In genomic region chr1:212514056-212514614, GRCh38 we compare ENCODE assay signal across 8 cellular contexts.
DNase-seq lines count a peak whose midpoint lies in the region; ATAC-seq and TF ChIP-seq lines count a peak whose summit lies in the region.

No MANE protein-coding gene starts in this region.

- ATAC-seq in GM23338 (peak; percentile 49), GM21723 (IDR thresholded peaks at IDR 0.05; ENCODE audit: unreplicated experiment) (no peak), GM18520 (IDR thresholded peaks at IDR 0.05; ENCODE audit: unreplicated experiment) (no peak)
- ATAC-seq in activated T-cell treated with anti-CD3 and anti-CD28 coated beads, Interleukin-2, amount 50 U/mL, for 72 hours (replicated peaks in 1 of 2) = peak; percentile 28 to 51

- H4K20me1 ChIP-seq in GM23338 (replicated peaks; ENCODE audit: insufficient read depth) = no peaks in the 10 kb centered on the region

- WGBS in thyroid gland, 2 donors = 13% methylated on average over 9 to 10 of the region's 25 CpGs

- in situ Hi-C loops in ACHN (cut with HindIII; ENCODE audit: low pct_ligation_motif_present, low pct_unique_long_range_greater_than_20kb, low sequenced_read_pairs) = no loop called here

- intact Hi-C loops in thyroid gland (cut with DNase I) = no loop called here

- no peaks in the 10 kb centered on the region for H3K79me2 ChIP-seq in GM23338 (replicated peaks; ENCODE audit: insufficient read depth)

- H3K9me3 Mint-ChIP-seq in GM23338 = no peaks in the 10 kb centered on the region
- no peaks in the 10 kb centered on the region for H3K9me3 Mint-ChIP-seq in activated T-cell treated with anti-CD3 and anti-CD28 coated beads, Interleukin-2, amount 50 U/mL, for 72 hours

- H3K4me2 ChIP-seq in GM23338 = peak overlapping the region; percentile 76

- H3K4me1 Mint-ChIP-seq in GM23338 = peaks cover 15% of the 10 kb centered on the region
- peaks cover 9% of the 10 kb centered on the region for H3K4me1 Mint-ChIP-seq in activated T-cell treated with anti-CD3 and anti-CD28 coated beads, Interleukin-2, amount 50 U/mL, for 72 hours (ENCODE audit: low read depth)

- peaks cover 29% of the 10 kb centered on the region for H3K27me3 Mint-ChIP-seq in GM23338 (ENCODE audit: insufficient read depth, low read depth, poor library complexity)
- peaks cover 62% of the 10 kb centered on the region for H3K27me3 Mint-ChIP-seq in activated T-cell treated with anti-CD3 and anti-CD28 coated beads, Interleukin-2, amount 50 U/mL, for 72 hours (ENCODE audit: low read depth)

- H3K27ac ChIP-seq in GM23338 (ENCODE audit: low read depth) = no peak overlapping the region
- no peak overlapping the region for H3K27ac ChIP-seq in thyroid gland

- H3K4me1 ChIP-seq in GM23338 (ENCODE audit: insufficient read depth) (peaks cover 4% of the 10 kb centered on the region; the same call in 1 of the 2 replicates), thyroid gland (peaks cover 12 to 31% of the 10 kb centered on the region in 2 donors)

- 0 out of 2 replicates have a peak, but pooled peaks cover 3% of the 10 kb centered on the region for H3F3A ChIP-seq in GM23338 (replicated peaks; ENCODE audit: low read depth)

- TF ChIP-seq POLR2A in thyroid gland (IDR thresholded peaks at IDR 0.05) = peak in 1 of 2 donors; percentile 14

- H3K36me3 Mint-ChIP-seq in GM23338 (ENCODE audit: low read depth) = no peaks in the 10 kb centered on the region
- peaks cover 0 to 1% of the 10 kb centered on the region in 2 donors for H3K36me3 Mint-ChIP-seq in activated T-cell treated with anti-CD3 and anti-CD28 coated beads, Interleukin-2, amount 50 U/mL, for 72 hours (ENCODE audit: insufficient read depth in 2 of 2)

- peak; percentile 94 for DNase-seq in ACHN
- peak; percentile 40 for DNase-seq in GM23338 (ENCODE audit: low spot score)
- DNase-seq in activated T-cell treated with anti-CD3 and anti-CD28 coated beads, Interleukin-2, amount 50 U/mL, for 72 hours = peak; percentile 19 to 28
- peak; percentile 68 for DNase-seq in islet precursor cell
- DNase-seq in thyroid gland = peak; percentile 69 to 79
- DNase-seq in pons (ENCODE audit: low spot score) = no peak

- peak overlapping the region; percentile 52 for H3K4me3 ChIP-seq in GM23338
- H3K4me3 ChIP-seq in thyroid gland (replicated peaks in 1 of 3) = no peak overlapping the region

- H3K27me3 ChIP-seq in GM23338 (ENCODE audit: insufficient read depth) = peaks cover 52% of the 10 kb centered on the region
- no peaks in the 10 kb centered on the region for H3K27me3 ChIP-seq in thyroid gland

- H3K9me2 ChIP-seq in GM23338 (ENCODE audit: insufficient read depth) = no peaks in the 10 kb centered on the region

- TF ChIP-seq CTCF in GM23338 (conservative IDR thresholded peaks at IDR 0.05; ENCODE audit: low read depth in 2 of 2) (peak in 1 of 2 experiments; percentile 17; a peak in 1 of 4 replicates), thyroid gland (IDR thresholded peaks at IDR 0.05) (no peak)

- H3K36me3 ChIP-seq in GM23338 (ENCODE audit: insufficient read depth) (no peaks in the 10 kb centered on the region), thyroid gland (no peaks in the 10 kb centered on the region)

- H3K27ac Mint-ChIP-seq in GM23338 = no peak overlapping the region
- H3K27ac Mint-ChIP-seq in activated T-cell treated with anti-CD3 and anti-CD28 coated beads, Interleukin-2, amount 50 U/mL, for 72 hours = no peak overlapping the region

- H3K4me3 Mint-ChIP-seq in GM23338 = peak overlapping the region; percentile 43; the same call in 2 of the 3 replicates
- peak overlapping the region in 1 of 2 donors; percentile 27 for H3K4me3 Mint-ChIP-seq in activated T-cell treated with anti-CD3 and anti-CD28 coated beads, Interleukin-2, amount 50 U/mL, for 72 hours

- peak overlapping the region; percentile 99 for H2AFZ ChIP-seq in GM23338

- H3K9me3 ChIP-seq in thyroid gland = no peaks in the 10 kb centered on the region

TF ChIP-seq in GM23338, 12 proteins besides CTCF, POLR2A, EP300 and RAD21:
- TF ChIP-seq REST (IDR thresholded peaks at IDR 0.05; ENCODE audit: unreplicated experiment) = no peak
- peak; percentile 56 for TF ChIP-seq EZH2 (IDR thresholded peaks at IDR 0.05; ENCODE audit: low read depth, unreplicated experiment)

Comparison
In these comparisons a context has a peak if more than half of its experiments do, and no peak if none do; other contexts are left out.
1. ATAC-seq: peak in GM23338 (single experiment) and activated T-cell treated with anti-CD3 and anti-CD28 coated beads, Interleukin-2, amount 50 U/mL, for 72 hours (2 of 2); none in GM21723 (single experiment) and GM18520 (single experiment).